18 cellular contexts compared by ENCODE assay signal in genomic region chr1:206729507-206729906, GRCh38. TPM values are rescaled to one million over a fixed set of nuclear protein-coding genes. Genes with fewer than 3 reads are reported as not detected.
A peak's percentile ranks its signal among the peaks of the same experiment; 100 is the strongest.
DNase-seq lines count a peak whose midpoint lies in the region; ATAC-seq and TF ChIP-seq lines count a peak whose summit lies in the region.
"Had no signal": no experiment of that assay in that cellular context is flagged by ENCODE, and none has a peak within 500 bp of the region (broad histone marks: within the 10 kb centered on the region; RNA-seq: fewer than 3 reads in every experiment).

No MANE protein-coding gene starts in this region.

- H3K9me3 Mint-ChIP-seq in activated CD4-positive, alpha-beta T cell treated with anti-CD3 and anti-CD28 coated beads for 36 hours (ENCODE audit: low read depth), result no peaks in the 10 kb centered on the region
- no peaks in the 10 kb centered on the region for H3K9me3 Mint-ChIP-seq in CD8-positive, alpha-beta memory T cell
- H3K9me3 Mint-ChIP-seq in activated T-helper 17 cell treated with anti-CD3 and anti-CD28 coated beads, Interleukin-2, amount 50 U/mL, for 72 hours, result no peaks in the 10 kb centered on the region
- no peaks in the 10 kb centered on the region for H3K9me3 Mint-ChIP-seq in natural killer cell treated with Interleukin-12 subunit alpha and Interleukin-12 subunit beta and Interleukin-15 and Interleukin-18, amount 100 ng/mL, for 72 hours
- H3K9me3 Mint-ChIP-seq: GM23338 had no signal

- CTCF ChIA-PET in activated CD4-positive, alpha-beta T cell treated with anti-CD3 and anti-CD28 coated beads for 36 hours (lab: Charles Lee), result interaction anchor here (1.0 to 2.2 kb wide), 3 partner anchors 10 to 79 kb away, joined by 3 to 12 read pairs (median 3); no protein-coding TSS in a partner anchor
- CTCF ChIA-PET in CD8-positive, alpha-beta memory T cell (lab: Charles Lee), result interaction anchor here (0.9 to 9.8 kb wide), 2 partner anchors 77 to 183 kb away, joined by 4 to 232 read pairs; no protein-coding TSS in a partner anchor

- H3K4me2 ChIP-seq in Karpas-422 (ENCODE audit: low read depth, low read length, poor library complexity, severe bottlenecking), result no peak overlapping the region
- H3K4me2 ChIP-seq: GM23338 had no signal

- TF ChIP-seq POLR2A in ovary (IDR thresholded peaks at IDR 0.05), result no peak

- intact Hi-C loops in activated CD4-positive, alpha-beta T cell treated with anti-CD3 and anti-CD28 coated beads for 36 hours (cut with DNase I, micrococcal nuclease), result loop anchor here in 1 of 2 experiments (5.0 kb wide), 2 partner anchors 42 to 253 kb away; no protein-coding TSS in a partner anchor
- intact Hi-C loops in ovary (cut with DNase I), result loop anchor here in 1 of 4 donors (10.0 kb wide), 1 partner anchor 95 kb away; the partner anchor contains the start of gene DYRK3

- peaks cover 32% of the 10 kb centered on the region for H3K4me1 Mint-ChIP-seq in activated CD4-positive, alpha-beta T cell treated with anti-CD3 and anti-CD28 coated beads for 36 hours
- peaks cover 43 to 47% (median 45%) of the 10 kb centered on the region in 3 donors for H3K4me1 Mint-ChIP-seq in CD8-positive, alpha-beta memory T cell
- peaks cover 12% of the 10 kb centered on the region for H3K4me1 Mint-ChIP-seq in activated T-helper 17 cell treated with anti-CD3 and anti-CD28 coated beads, Interleukin-2, amount 50 U/mL, for 72 hours
- H3K4me1 Mint-ChIP-seq in natural killer cell treated with Interleukin-12 subunit alpha and Interleukin-12 subunit beta and Interleukin-15 and Interleukin-18, amount 100 ng/mL, for 72 hours (ENCODE audit: low read depth in 2 of 2), result peaks cover 54 to 61% of the 10 kb centered on the region in 2 donors

- H3K27me3 Mint-ChIP-seq in activated CD4-positive, alpha-beta T cell treated with anti-CD3 and anti-CD28 coated beads for 36 hours, result no peaks in the 10 kb centered on the region
- no peaks in the 10 kb centered on the region for H3K27me3 Mint-ChIP-seq in CD8-positive, alpha-beta memory T cell
- no peaks in the 10 kb centered on the region for H3K27me3 Mint-ChIP-seq in activated T-helper 17 cell treated with anti-CD3 and anti-CD28 coated beads, Interleukin-2, amount 50 U/mL, for 72 hours
- H3K27me3 Mint-ChIP-seq in natural killer cell treated with Interleukin-12 subunit alpha and Interleukin-12 subunit beta and Interleukin-15 and Interleukin-18, amount 100 ng/mL, for 72 hours, result no peaks in the 10 kb centered on the region

- H3K79me2 ChIP-seq in Karpas-422 (ENCODE audit: low read length), result no peaks in the 10 kb centered on the region

- H4K20me1 ChIP-seq in Karpas-422 (ENCODE audit: insufficient read depth, low read depth, low read length), result peaks cover 38% of the 10 kb centered on the region

- peaks cover 9% of the 10 kb centered on the region for H3K36me3 ChIP-seq in CD8-positive, alpha-beta memory T cell (ENCODE audit: insufficient read depth, low read length)
- H3K36me3 ChIP-seq in ovary (no peaks in the 10 kb centered on the region), Karpas-422 (ENCODE audit: insufficient read depth, low read length) (no peaks in the 10 kb centered on the region)

- H3K9ac ChIP-seq in Karpas-422 (ENCODE audit: low read length), result no peak overlapping the region

- no peak overlapping the region for H2AFZ ChIP-seq in Karpas-422 (ENCODE audit: low read length)
- H2AFZ ChIP-seq: GM23338 had no signal

- H3K9me2 ChIP-seq in Karpas-422 (replicated peaks; ENCODE audit: insufficient read depth, low read length), result no peaks in the 10 kb centered on the region

- no peak for DNase-seq in activated CD4-positive, alpha-beta T cell treated with anti-CD3 and anti-CD28 coated beads for 36 hours
- no peak for DNase-seq in activated CD4-positive, alpha-beta T cell treated with anti-CD3 and anti-CD28 coated beads for 1 hour
- DNase-seq in CD8-positive, alpha-beta memory T cell, result no peak
- DNase-seq in natural killer cell treated with Interleukin-12 subunit alpha and Interleukin-12 subunit beta and Interleukin-15 and Interleukin-18, amount 100 ng/mL, for 72 hours (ENCODE audit: low spot score), result no peak
- DNase-seq in ovary (no peak), Karpas-422 (no peak)
- no peak for DNase-seq in stimulated activated CD4-positive, alpha-beta T cell treated with anti-CD3 and anti-CD28 coated beads, Interleukin-4, amount 100 ng/mL, for 4 hours
- DNase-seq: BE2C, KG1, NCI-H1048, NCI-H146, NCI-H2081, NCI-H510A, NCI-H774 had no signal

- TF ChIP-seq CTCF in ovary (IDR thresholded peaks at IDR 0.05), result no peak

- no peaks in the 10 kb centered on the region for H3K27me3 ChIP-seq in CD8-positive, alpha-beta memory T cell (ENCODE audit: insufficient read depth, low read length, poor library complexity, severe bottlenecking)
- H3K27me3 ChIP-seq in ovary, result no peaks in the 10 kb centered on the region
- H3K27me3 ChIP-seq in Karpas-422 (ENCODE audit: low read length), result no peaks in the 10 kb centered on the region
- H3K27me3 ChIP-seq: BE2C had no signal

- no peaks in the 10 kb centered on the region for H3K9me3 ChIP-seq in CD8-positive, alpha-beta memory T cell (ENCODE audit: low read length)
- no peaks in the 10 kb centered on the region for H3K9me3 ChIP-seq in ovary
- no peaks in the 10 kb centered on the region for H3K9me3 ChIP-seq in Karpas-422 (ENCODE audit: low read length)
- H3K9me3 ChIP-seq: BE2C had no signal

- no peak overlapping the region for H3K27ac ChIP-seq in CD8-positive, alpha-beta memory T cell (ENCODE audit: low read depth, low read length)
- H3K27ac ChIP-seq in ovary (no peak overlapping the region), Karpas-422 (ENCODE audit: low read length) (no peak overlapping the region)

- WGBS in ovary, 3 donors, result 89 to 94% (median 90%) methylated on average over 3 of the region's 3 CpGs

- POLR2A ChIA-PET in activated CD4-positive, alpha-beta T cell treated with anti-CD3 and anti-CD28 coated beads for 36 hours (lab: Charles Lee), result no interaction called here
- POLR2A ChIA-PET in CD8-positive, alpha-beta memory T cell (lab: Charles Lee), result no interaction called here

- H3K4me3 Mint-ChIP-seq in activated CD4-positive, alpha-beta T cell treated with anti-CD3 and anti-CD28 coated beads for 36 hours, result no peak overlapping the region
- H3K4me3 Mint-ChIP-seq in CD8-positive, alpha-beta memory T cell, result peak overlapping the region in 1 of 7 donors; percentile 12
- no peak overlapping the region for H3K4me3 Mint-ChIP-seq in activated T-helper 17 cell treated with anti-CD3 and anti-CD28 coated beads, Interleukin-2, amount 50 U/mL, for 72 hours
- peak overlapping the region; percentile 22 for H3K4me3 Mint-ChIP-seq in natural killer cell treated with Interleukin-12 subunit alpha and Interleukin-12 subunit beta and Interleukin-15 and Interleukin-18, amount 100 ng/mL, for 72 hours
- H3K4me3 Mint-ChIP-seq: GM23338 had no signal

- H3K4me3 ChIP-seq in CD8-positive, alpha-beta memory T cell (ENCODE audit: low read length), result no peak overlapping the region
- H3K4me3 ChIP-seq in ovary (no peak overlapping the region), Karpas-422 (ENCODE audit: low read length) (no peak overlapping the region)
- H3K4me3 ChIP-seq: GM23338 had no signal

- no peak for TF ChIP-seq EP300 in ovary (IDR thresholded peaks at IDR 0.05)

- peak overlapping the region; percentile 9 for H3K27ac Mint-ChIP-seq in activated CD4-positive, alpha-beta T cell treated with anti-CD3 and anti-CD28 coated beads for 36 hours
- peak overlapping the region in 6 of 8 donors; percentile 5 to 79 (median 53) for H3K27ac Mint-ChIP-seq in CD8-positive, alpha-beta memory T cell
- peak overlapping the region; percentile 58 for H3K27ac Mint-ChIP-seq in activated T-helper 17 cell treated with anti-CD3 and anti-CD28 coated beads, Interleukin-2, amount 50 U/mL, for 72 hours
- peak overlapping the region in 1 of 2 donors; percentile 40 for H3K27ac Mint-ChIP-seq in natural killer cell treated with Interleukin-12 subunit alpha and Interleukin-12 subunit beta and Interleukin-15 and Interleukin-18, amount 100 ng/mL, for 72 hours

- peaks cover 25% of the 10 kb centered on the region for H3K36me3 Mint-ChIP-seq in activated CD4-positive, alpha-beta T cell treated with anti-CD3 and anti-CD28 coated beads for 36 hours (ENCODE audit: low read depth)
- H3K36me3 Mint-ChIP-seq in CD8-positive, alpha-beta memory T cell, result peaks cover 4 to 62% (median 7%) of the 10 kb centered on the region in 3 donors
- H3K36me3 Mint-ChIP-seq in activated T-helper 17 cell treated with anti-CD3 and anti-CD28 coated beads, Interleukin-2, amount 50 U/mL, for 72 hours (ENCODE audit: low read depth), result peaks cover 63% of the 10 kb centered on the region
- peaks cover 9% of the 10 kb centered on the region for H3K36me3 Mint-ChIP-seq in natural killer cell treated with Interleukin-12 subunit alpha and Interleukin-12 subunit beta and Interleukin-15 and Interleukin-18, amount 100 ng/mL, for 72 hours

- no peak for ATAC-seq in activated CD4-positive, alpha-beta T cell treated with anti-CD3 and anti-CD28 coated beads for 36 hours
- ATAC-seq in activated T-helper 17 cell treated with anti-CD3 and anti-CD28 coated beads, Interleukin-2, amount 50 U/mL, for 72 hours (replicated peaks), result peak; percentile 22
- peak; percentile 64 to 69 for ATAC-seq in natural killer cell treated with Interleukin-12 subunit alpha and Interleukin-12 subunit beta and Interleukin-15 and Interleukin-18, amount 100 ng/mL, for 72 hours
- ATAC-seq: GM23338 had no signal

- peaks cover 22% of the 10 kb centered on the region for H3K4me1 ChIP-seq in CD8-positive, alpha-beta memory T cell (ENCODE audit: insufficient read depth, low read length)
- H3K4me1 ChIP-seq in ovary (ENCODE audit: insufficient read depth) (no peaks in the 10 kb centered on the region), Karpas-422 (ENCODE audit: low read length) (peaks cover 3% of the 10 kb centered on the region; the same call in 1 of the 2 replicates)

RNA-seq across cellular contexts. Expression of gene IL19, which starts 41.1 kb away (rescaled TPM):
- not detected for total RNA-seq in activated CD4-positive, alpha-beta T cell treated with anti-CD3 and anti-CD28 coated beads for 36 hours
- total RNA-seq in CD8-positive, alpha-beta memory T cell, result not detected
- polyA plus RNA-seq in CD8-positive, alpha-beta memory T cell, result not detected
- not detected for total RNA-seq in activated T-helper 17 cell treated with anti-CD3 and anti-CD28 coated beads, Interleukin-2, amount 50 U/mL, for 72 hours
- not detected for total RNA-seq in natural killer cell treated with Interleukin-12 subunit alpha and Interleukin-12 subunit beta and Interleukin-15 and Interleukin-18, amount 100 ng/mL, for 72 hours
- total RNA-seq in ovary, result not detected
- polyA plus RNA-seq in ovary, result not detected
- total RNA-seq in Karpas-422 (2014; rRNA removed; shearing (Covaris generic); ENCODE audit: low replicate concordance), result not detected in 2 replicates
- total RNA-seq: GM23338, MCF 10A had no signal
- polyA plus RNA-seq: GM23338 had no signal

RNA-seq across cellular contexts. Expression of gene IL10, which starts 42.8 kb away (rescaled TPM):
- 1 to 10 TPM; 1.3 to 1.6 TPM for total RNA-seq in activated CD4-positive, alpha-beta T cell treated with anti-CD3 and anti-CD28 coated beads for 36 hours
- total RNA-seq in CD8-positive, alpha-beta memory T cell, result 1 to 10 TPM; 7.6 TPM
- polyA plus RNA-seq in CD8-positive, alpha-beta memory T cell, result 0.33 TPM
- 1 to 10 TPM; 1.8 to 3.2 TPM for total RNA-seq in activated T-helper 17 cell treated with anti-CD3 and anti-CD28 coated beads, Interleukin-2, amount 50 U/mL, for 72 hours
- under 1 TPM in 1 of 2 donors, not detected in 1; 0.95 TPM for total RNA-seq in natural killer cell treated with Interleukin-12 subunit alpha and Interleukin-12 subunit beta and Interleukin-15 and Interleukin-18, amount 100 ng/mL, for 72 hours
- 1 to 10 TPM in 3 of 7 donors, under 1 TPM in 3, not detected in 1; 0.25 to 2.7 (median 0.94) TPM for total RNA-seq in ovary
- 1 to 10 TPM; 3.2 to 4.0 TPM for polyA plus RNA-seq in ovary
- not detected in 2 replicates for total RNA-seq in Karpas-422 (2014; rRNA removed; shearing (Covaris generic); ENCODE audit: low replicate concordance)
- total RNA-seq: GM23338, MCF 10A had no signal
- polyA plus RNA-seq: AG04450, GM23338 had no signal

RNA-seq across cellular contexts. Expression of gene MAPKAPK2, which starts 44.8 kb away (rescaled TPM):
- total RNA-seq in activated CD4-positive, alpha-beta T cell treated with anti-CD3 and anti-CD28 coated beads for 36 hours, result 10 to 100 TPM; 62.8 to 64.7 TPM
- total RNA-seq in CD8-positive, alpha-beta memory T cell, result 10 to 100 TPM; 78.4 to 79.1 TPM
- 5.0 TPM for polyA plus RNA-seq in CD8-positive, alpha-beta memory T cell
- total RNA-seq in activated T-helper 17 cell treated with anti-CD3 and anti-CD28 coated beads, Interleukin-2, amount 50 U/mL, for 72 hours, result 10 to 100 TPM; 64.6 to 85.3 TPM
- total RNA-seq in natural killer cell treated with Interleukin-12 subunit alpha and Interleukin-12 subunit beta and Interleukin-15 and Interleukin-18, amount 100 ng/mL, for 72 hours, result 100 to 1,000 TPM; 104 to 115 TPM
- total RNA-seq in ovary, result 10 to 100 TPM; 28.4 to 71.2 (median 66.2) TPM
- 10 to 100 TPM; 34.5 to 64.7 TPM for polyA plus RNA-seq in ovary
- 19.8 and 25.1 TPM in 2 replicates for total RNA-seq in Karpas-422 (2014; rRNA removed; shearing (Covaris generic); ENCODE audit: low replicate concordance)
